22 cellular contexts compared by ENCODE assay signal in the genomic region with DNA sequence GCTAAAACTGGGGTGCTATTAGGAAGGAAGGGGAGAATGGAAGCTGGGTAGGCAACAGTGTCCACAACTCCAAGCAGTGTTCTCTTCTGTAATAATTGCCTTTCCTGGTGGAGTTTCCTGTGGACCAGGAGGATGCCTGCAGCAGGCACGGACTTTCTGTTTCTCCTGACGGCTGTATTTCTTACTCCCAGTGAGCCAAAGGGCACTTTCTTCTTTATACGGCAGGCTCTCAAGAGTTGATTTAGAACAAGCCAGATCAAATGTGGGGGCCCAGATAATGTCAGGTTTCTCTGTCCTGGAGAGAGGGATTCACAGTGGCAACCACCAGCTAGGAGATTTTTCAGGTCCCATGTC. TPM values are rescaled to one million over a fixed set of nuclear protein-coding genes. Genes with fewer than 3 reads are reported as not detected.
DNase-seq lines count a peak whose midpoint lies in the region; ATAC-seq, FAIRE-seq and TF ChIP-seq lines count a peak whose summit lies in the region.
"Had no signal": no experiment of that assay in that cellular context is flagged by ENCODE, and none has a peak within 500 bp of the region (broad histone marks: within the 10 kb centered on the region; RNA-seq: fewer than 3 reads in every experiment).

No MANE protein-coding gene starts in this region.

- no peak for TF ChIP-seq POLR2A in A549 (IDR thresholded peaks at IDR 0.05; ENCODE audit: low read length)

- H3K9ac ChIP-seq in keratinocyte (ENCODE audit: control insufficient read depth, extremely low read depth, insufficient read depth, low read length): no peak overlapping the region

- no TSS peak for BruUV-seq in Panc1 (replicated peaks; lab: Mats Ljungman, UMichigan)

- H3K27ac ChIP-seq in A549: peak overlapping the region; percentile 70 to 97
- H3K27ac ChIP-seq in Panc1 (ENCODE audit: low read length): peak overlapping the region; percentile 74
- H3K27ac ChIP-seq in keratinocyte (ENCODE audit: control insufficient read depth, insufficient read depth, low read length): no peak overlapping the region
- H3K27ac ChIP-seq in skin epidermis: peak overlapping the region in 13 of 21 experiments; percentile 13 to 74 (median 57)
- H3K27ac ChIP-seq: VCaP had no signal

- no peak for TF ChIP-seq RAD21 in A549 (conservative IDR thresholded peaks at IDR 0.05 in 1 of 2, IDR thresholded peaks at IDR 0.05 in 1 of 2)

- H3K4me1 ChIP-seq in A549 (peaks cover 67% of the 10 kb centered on the region), Panc1 (ENCODE audit: control insufficient read depth, insufficient read depth, low read length) (peaks cover 60% of the 10 kb centered on the region), keratinocyte (ENCODE audit: control insufficient read depth, extremely low read depth, insufficient read depth, low read length) (peaks cover 37% of the 10 kb centered on the region)

- dilution Hi-C loops in keratinocyte (cut with MboI; ENCODE audit: extremely low pct_ligation_motif_present, low sequenced_read_pairs): no loop called here

- no peaks in the 10 kb centered on the region for H3K9me1 ChIP-seq in keratinocyte (ENCODE audit: control insufficient read depth, extremely low read depth, insufficient read depth, low read length)

- H4K20me1 ChIP-seq in keratinocyte (ENCODE audit: control insufficient read depth, extremely low read depth, insufficient read depth, low read length): no peaks in the 10 kb centered on the region

- H3K27me3 ChIP-seq in Panc1 (ENCODE audit: control insufficient read depth, insufficient read depth, low read length) (no peaks in the 10 kb centered on the region), keratinocyte (ENCODE audit: control insufficient read depth, extremely low read depth, insufficient read depth, low read length) (no peaks in the 10 kb centered on the region)

- in situ Hi-C loops in Panc1 (cut with HindIII; ENCODE audit: low pct_unique_long_range_greater_than_20kb, low sequenced_read_pairs): no loop called here

- POLR2A ChIA-PET in A549 (lab: Yijun Ruan, JAX): no interaction called here
- POLR2A ChIA-PET in Panc1 (lab: Charles Lee): no interaction called here

- H3K4me2 ChIP-seq in A549 (no peak overlapping the region), keratinocyte (ENCODE audit: control insufficient read depth, extremely low read depth, insufficient read depth, low read depth, low read length) (peak overlapping the region; percentile 34)

- no peak for TF ChIP-seq EP300 in A549 (IDR thresholded peaks at IDR 0.05)

- CTCF ChIA-PET in A549 (lab: Yijun Ruan, JAX) (interaction anchor here (0.9 to 2.7 kb wide), 2 partner anchors 11 to 15 kb away, joined by 3 to 10 read pairs; no protein-coding TSS in a partner anchor), Panc1 (lab: Charles Lee) (interaction anchor here (0.6 kb wide), 1 partner anchor 78 kb away, joined by 3 read pairs; no protein-coding TSS in a partner anchor)

- intact Hi-C loops in Panc1 (cut with micrococcal nuclease; ENCODE audit: unreplicated experiment) (no loop called here), posterior cingulate gyrus (cut with DNase I) (no loop called here)

- FAIRE-seq in A549 (lab: Jason Lieb, UNC) (no peak), keratinocyte (lab: Jason Lieb, UNC) (no peak)
- FAIRE-seq: endometrium had no signal

- H3K36me3 ChIP-seq in Panc1 (ENCODE audit: control insufficient read depth, insufficient read depth, low read length) (no peaks in the 10 kb centered on the region), keratinocyte (ENCODE audit: control insufficient read depth in 2 of 2, extremely low read depth in 1 of 2, insufficient read depth in 2 of 2, low read length in 2 of 2) (no peaks in the 10 kb centered on the region)

- no peak for ATAC-seq in A549
- ATAC-seq in Panc1: no peak
- ATAC-seq: activated T-helper 17 cell treated with anti-CD3 and anti-CD28 coated beads, Interleukin-2, amount 50 U/mL, for 72 hours; stimulated activated naive B cell treated with anti-CD40 and anti-IgM and Interleukin-4, amounts not matched to agents 10 μg/mL and 1 μg/mL and 100 μg/mL, for 72 hours had no signal

- no peaks in the 10 kb centered on the region for H3K9me3 ChIP-seq in A549
- no peaks in the 10 kb centered on the region for H3K9me3 ChIP-seq in Panc1 (ENCODE audit: control insufficient read depth, insufficient read depth, low read depth, low read length)
- no peaks in the 10 kb centered on the region for H3K9me3 ChIP-seq in keratinocyte (ENCODE audit: control insufficient read depth, low read depth, low read length)
- H3K9me3 ChIP-seq: Caco-2 had no signal

- DNase-seq in A549 (ENCODE audit: low read depth in 1 of 2, low spot score in 1 of 2) (no peak), Panc1 (ENCODE audit: low read depth, low spot score) (no peak), keratinocyte (ENCODE audit: low read depth, low spot score) (no peak), RKO (ENCODE audit: low spot score) (no peak), NCI-H1436 (lab: John Stamatoyannopoulos, UW) (no peak), posterior cingulate gyrus (no peak)
- no peak for DNase-seq in activated CD4-positive, alpha-beta T cell treated with anti-CD3 and anti-CD28 coated beads, Interleukin-2, amount 50 U/mL, for 1 hour
- DNase-seq: Caco-2; dermis blood vessel endothelial cell; DND-41; GOT3; NCI-H1694 treated with DMSO at 0.1 percent for 48 hours; NCI-H526; stimulated activated CD4-positive, alpha-beta T cell treated with anti-CD3 and anti-CD28 coated beads, Interleukin-4, amount 100 ng/mL, for 1 hour; stimulated activated naive B cell treated with anti-CD40 and anti-IgM and Interleukin-4, amounts not matched to agents 10 μg/mL and 1 μg/mL and 100 μg/mL, for 72 hours had no signal

- no peak overlapping the region for H3K4me3 ChIP-seq in A549
- H3K4me3 ChIP-seq in Panc1 (ENCODE audit: low read depth in 2 of 2, low read length in 2 of 2): no peak overlapping the region
- H3K4me3 ChIP-seq in keratinocyte (ENCODE audit: control insufficient read depth in 2 of 3, extremely low read depth in 1 of 3, insufficient read depth in 2 of 3, low read depth in 1 of 3, low read length in 3 of 3): no peak overlapping the region
- no peak overlapping the region for H3K4me3 ChIP-seq in skin epidermis

- no peak overlapping the region for H2AFZ ChIP-seq in keratinocyte (ENCODE audit: control insufficient read depth, low read length)

- WGBS in A549 (ENCODE audit: missing lambda C conversion rate): 87% methylated on average over 3 of the region's 3 CpGs

- no peaks in the 10 kb centered on the region for H3K79me2 ChIP-seq in keratinocyte (ENCODE audit: control insufficient read depth, insufficient read depth, low read length)

- TF ChIP-seq CTCF in A549 (IDR thresholded peaks at IDR 0.05): no peak
- no peak for TF ChIP-seq CTCF in Panc1 (IDR thresholded peaks at IDR 0.05)
- TF ChIP-seq CTCF in keratinocyte (optimal IDR thresholded peaks at IDR 0.05 in 1 of 3, IDR thresholded peaks at IDR 0.05 in 1 of 3, conservative IDR thresholded peaks at IDR 0.05 in 1 of 3; ENCODE audit: extremely low read depth in 1 of 3, insufficient read depth in 2 of 3, low read length in 3 of 3): no peak

TF ChIP-seq in A549, 52 proteins besides CTCF, POLR2A, EP300 and RAD21 (continues in another document):
- TF ChIP-seq POLR2AphosphoS2 (conservative IDR thresholded peaks at IDR 0.05; ENCODE audit: low read length) (no peak), CEBPB (IDR thresholded peaks at IDR 0.05) (no peak), CBX2 (IDR thresholded peaks at IDR 0.05; ENCODE audit: borderline replicate concordance, low read depth) (no peak), PHF8 (IDR thresholded peaks at IDR 0.05; ENCODE audit: borderline replicate concordance, low read depth) (no peak), CHD4 (IDR thresholded peaks at IDR 0.05; ENCODE audit: borderline replicate concordance) (no peak), ZC3H11A (IDR thresholded peaks at IDR 0.05) (no peak), RFX5 (IDR thresholded peaks at IDR 0.05) (no peak), MAFK (IDR thresholded peaks at IDR 0.05; ENCODE audit: partially characterized antibody) (no peak), GATA3 (IDR thresholded peaks at IDR 0.05; ENCODE audit: borderline replicate concordance) (no peak), ESRRA (IDR thresholded peaks at IDR 0.05; ENCODE audit: borderline replicate concordance, low read length) (no peak)

RNA-seq across cellular contexts. Expression of gene PROC, which starts 13.0 kb away (rescaled TPM):
- 2.0 and 2.6 TPM in 2 replicates for polyA plus RNA-seq in A549 (2011; rRNA removed)
- polyA plus RNA-seq in A549 (2012; cell fraction: cytosol; rRNA removed): 6.3 and 7.1 TPM in 2 replicates
- polyA plus RNA-seq in A549 (2012; cell fraction: nucleus; rRNA removed): 5.4 and 6.3 TPM in 2 replicates
- polyA plus RNA-seq in A549 (2017; fragmentation: RNase III; extraction: RNeasy Plus Mini Kit Qiagen cat#74134 plus additional on column Dnase treatment): 6.4 to 7.9 TPM (median 7.7 TPM) in 3 replicates
- polyA minus RNA-seq in A549 (2011; rRNA and poly(A)+ RNA removed): 0.54 and 1.4 TPM in 2 replicates
- total RNA-seq in Panc1 (2021; ENCODE audit: unreplicated experiment): 1.1 TPM
- polyA plus RNA-seq in Panc1 (2012; ENCODE audit: insufficient read length): 3.0 TPM
- polyA plus RNA-seq in keratinocyte: 0.16 to 0.42 TPM (median 0.33 TPM) in 3 replicates
- polyA plus RNA-seq in keratinocyte (2011; ENCODE audit: low read depth): not detected
- 0.06 and 0.35 TPM in 2 replicates for polyA plus RNA-seq in keratinocyte (2011; cell fraction: cytosol; rRNA removed)
- 0.06 and 0.49 TPM in 2 replicates for polyA plus RNA-seq in keratinocyte (2011; cell fraction: nucleus; rRNA removed)
- polyA plus RNA-seq in keratinocyte (2012; ENCODE audit: low replicate concordance): 0.68 and 0.86 TPM in 2 replicates
- not detected in 3 replicates for polyA minus RNA-seq in keratinocyte
- polyA minus RNA-seq in keratinocyte (2011; cell fraction: cytosol; rRNA and poly(A)+ RNA removed): not detected
- not detected in 2 replicates for polyA minus RNA-seq in keratinocyte (2011; cell fraction: nucleus; rRNA and poly(A)+ RNA removed)
- total RNA-seq: A673; activated T-helper 17 cell treated with anti-CD3 and anti-CD28 coated beads, Interleukin-2, amount 50 U/mL, for 72 hours; B cell; omental fat pad had no signal

RNA-seq across cellular contexts. Expression of gene MAP3K2, which starts 17.5 kb away (rescaled TPM):
- polyA plus RNA-seq in A549 (2011; rRNA removed) (29.7 and 36.1 TPM in 2 replicates), A549 (2017; fragmentation: RNase III; extraction: RNeasy Plus Mini Kit Qiagen cat#74134 plus additional on column Dnase treatment) (12.3 to 13.2 TPM (median 12.8 TPM) in 3 replicates), keratinocyte (8.7 to 11.9 TPM (median 9.9 TPM) in 3 replicates)
- polyA plus RNA-seq in A549 (2012; cell fraction: cytosol; rRNA removed): 4.9 and 7.0 TPM in 2 replicates
- 4.5 and 5.3 TPM in 2 replicates for polyA plus RNA-seq in A549 (2012; cell fraction: nucleus; rRNA removed)
- 43.3 and 43.6 TPM in 2 replicates for polyA minus RNA-seq in A549 (2011; rRNA and poly(A)+ RNA removed)
- 70.6 TPM for total RNA-seq in Panc1 (2021; ENCODE audit: unreplicated experiment)
- 12.9 TPM for polyA plus RNA-seq in Panc1 (2012; ENCODE audit: insufficient read length)
- polyA plus RNA-seq in keratinocyte (2011; ENCODE audit: low read depth): 7.0 TPM
- polyA plus RNA-seq in keratinocyte (2011; cell fraction: cytosol; rRNA removed): 6.7 and 11.2 TPM in 2 replicates
- 9.0 and 9.2 TPM in 2 replicates for polyA plus RNA-seq in keratinocyte (2011; cell fraction: nucleus; rRNA removed)
- polyA plus RNA-seq in keratinocyte (2012; ENCODE audit: low replicate concordance): 7.6 and 10.3 TPM in 2 replicates
- 7.2 to 33.6 TPM (median 23.4 TPM) in 3 replicates for polyA minus RNA-seq in keratinocyte
- polyA minus RNA-seq in keratinocyte (2011; cell fraction: cytosol; rRNA and poly(A)+ RNA removed): 27.2 TPM
- polyA minus RNA-seq in keratinocyte (2011; cell fraction: nucleus; rRNA and poly(A)+ RNA removed): 19.9 and 29.2 TPM in 2 replicates
